ENCODE assay signal across 8 cellular contexts in the genomic region with DNA sequence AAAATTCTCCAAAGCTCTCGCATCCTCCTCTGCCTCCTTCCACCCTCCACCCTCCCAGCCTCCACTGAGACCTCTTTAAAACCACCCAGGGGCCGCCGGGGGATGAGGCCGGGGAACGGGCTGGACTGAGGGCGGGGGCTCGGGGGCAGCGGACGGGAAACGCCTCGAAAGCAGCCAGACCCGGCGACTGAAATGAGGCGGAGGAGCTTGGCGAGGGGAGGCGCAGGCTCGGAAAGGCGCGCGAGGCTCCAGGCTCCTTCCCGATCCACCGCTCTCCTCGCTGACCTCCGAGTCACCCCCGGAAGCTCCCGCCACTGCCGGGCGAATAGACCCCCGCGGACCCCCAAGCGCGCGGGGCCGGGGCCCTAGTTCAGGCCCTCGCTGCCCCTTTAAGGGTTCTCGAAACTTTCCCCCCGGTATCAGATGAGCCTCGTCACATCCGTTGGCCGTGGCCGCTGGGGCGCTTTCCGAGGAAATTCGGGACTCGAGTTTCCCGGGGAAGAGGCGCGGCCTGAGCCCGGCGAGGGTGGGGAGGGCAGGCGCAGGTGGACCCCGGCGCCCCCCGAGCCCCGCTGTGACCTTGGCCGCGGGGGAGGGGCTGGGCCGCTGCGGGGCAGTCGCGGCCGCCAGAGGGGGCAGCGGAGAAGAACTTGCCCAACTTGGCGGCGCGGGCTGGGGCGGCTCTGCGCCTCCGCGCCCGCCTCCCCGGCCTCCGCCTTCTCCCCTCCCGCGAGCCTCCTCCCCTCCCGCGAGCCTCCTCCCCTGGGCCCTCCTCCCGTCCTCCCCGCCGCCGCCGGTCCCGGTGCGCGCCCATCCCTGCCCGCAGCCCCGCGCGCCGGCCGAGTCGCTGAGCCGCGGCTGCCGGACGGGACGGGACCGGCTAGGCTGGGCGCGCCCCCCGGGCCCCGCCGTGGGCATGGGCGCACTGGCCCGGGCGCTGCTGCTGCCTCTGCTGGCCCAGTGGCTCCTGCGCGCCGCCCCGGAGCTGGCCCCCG. TPM values are rescaled to one million over a fixed set of nuclear protein-coding genes. Genes with fewer than 3 reads are reported as not detected.
DNase-seq lines count a peak whose midpoint lies in the region; ATAC-seq and TF ChIP-seq lines count a peak whose summit lies in the region.

Gene BACE2 (plus strand): TSS at position 813 of the 995 bp plus-strand sequence. CDS start 104 bp downstream, at position 917.

- DNase-seq in AG09309 (ENCODE audit: low read depth) (peak; percentile 31), NCI-H1930 (lab: John Stamatoyannopoulos, UW) (peak; percentile 23 to 38), activated T-cell treated with anti-CD3 and anti-CD28 coated beads for 24 hours (ENCODE audit: low read depth) (peak; percentile 28), esophagus muscularis mucosa (ENCODE audit: extremely low spot score) (peak; percentile 95), mucosa of gallbladder (ENCODE audit: low spot score) (peak; percentile 80)
- DNase-seq in stimulated activated naive CD4-positive, alpha-beta T cell treated with Interleukin-2 at 50 U/mL for 16 hours (lab: John Stamatoyannopoulos, UW), result peak; percentile 22

- H3K36me3 ChIP-seq in esophagus muscularis mucosa, result no peaks in the 10 kb centered on the region

- H3K9me3 ChIP-seq in esophagus muscularis mucosa, result no peaks in the 10 kb centered on the region

- ATAC-seq in GM19023 (IDR thresholded peaks at IDR 0.05; ENCODE audit: unreplicated experiment) (peak; percentile 55), HG02852 (IDR thresholded peaks at IDR 0.05; ENCODE audit: unreplicated experiment) (no peak)

- peaks cover 22 to 47% (median 45%) of the 10 kb centered on the region in 4 donors for H3K4me1 ChIP-seq in esophagus muscularis mucosa

- intact Hi-C loops in esophagus muscularis mucosa (cut with DNase I), result no loop called here

- no peaks in the 10 kb centered on the region for H3K27me3 ChIP-seq in esophagus muscularis mucosa

- no peak for TF ChIP-seq POLR2A in esophagus muscularis mucosa (IDR thresholded peaks at IDR 0.05; ENCODE audit: low read depth)

- peak within 1 kb of the TSS; percentile 80 for H3K4me3 ChIP-seq in AG09309 (ENCODE audit: control insufficient read depth, low read depth, low read length)
- peak within 1 kb of the TSS; percentile 90 to 98 (median 93) for H3K4me3 ChIP-seq in esophagus muscularis mucosa

- peak; percentile 36 for TF ChIP-seq CTCF in AG09309 (IDR thresholded peaks at IDR 0.05; ENCODE audit: control insufficient read depth, insufficient read depth, low read depth, low read length, missing control alignments)
- TF ChIP-seq CTCF in esophagus muscularis mucosa (IDR thresholded peaks at IDR 0.05), result peak; percentile 76 to 84 (median 76)

- H3K27ac ChIP-seq in esophagus muscularis mucosa (replicated peaks in 1 of 4), result peak within 1 kb of the TSS; percentile 94 to 97 (median 96)

- no peak for TF ChIP-seq EP300 in esophagus muscularis mucosa (IDR thresholded peaks at IDR 0.05)

- 0% methylated on average over 8 of the region's 111 CpGs for WGBS in esophagus muscularis mucosa

RNA-seq across cellular contexts. Expression of gene BACE2, which starts in this region (rescaled TPM):
- 10 to 100 TPM; 44.9 to 61.6 (median 58.2) TPM for total RNA-seq in esophagus muscularis mucosa
- 174 TPM for total RNA-seq in mucosa of gallbladder

Comparison
In these comparisons a context has a peak if more than half of its experiments do, and no peak if none do; other contexts are left out.
1. DNase-seq: peak in every context shown above with its lines; median percentile 95 in esophagus muscularis mucosa; 80 in mucosa of gallbladder; 31 in AG09309; 30 in NCI-H1930; 28 in activated T-cell treated with anti-CD3 and anti-CD28 coated beads for 24 hours; 22 in stimulated activated naive CD4-positive, alpha-beta T cell treated with Interleukin-2 at 50 U/mL for 16 hours.